In the genomic region with DNA sequence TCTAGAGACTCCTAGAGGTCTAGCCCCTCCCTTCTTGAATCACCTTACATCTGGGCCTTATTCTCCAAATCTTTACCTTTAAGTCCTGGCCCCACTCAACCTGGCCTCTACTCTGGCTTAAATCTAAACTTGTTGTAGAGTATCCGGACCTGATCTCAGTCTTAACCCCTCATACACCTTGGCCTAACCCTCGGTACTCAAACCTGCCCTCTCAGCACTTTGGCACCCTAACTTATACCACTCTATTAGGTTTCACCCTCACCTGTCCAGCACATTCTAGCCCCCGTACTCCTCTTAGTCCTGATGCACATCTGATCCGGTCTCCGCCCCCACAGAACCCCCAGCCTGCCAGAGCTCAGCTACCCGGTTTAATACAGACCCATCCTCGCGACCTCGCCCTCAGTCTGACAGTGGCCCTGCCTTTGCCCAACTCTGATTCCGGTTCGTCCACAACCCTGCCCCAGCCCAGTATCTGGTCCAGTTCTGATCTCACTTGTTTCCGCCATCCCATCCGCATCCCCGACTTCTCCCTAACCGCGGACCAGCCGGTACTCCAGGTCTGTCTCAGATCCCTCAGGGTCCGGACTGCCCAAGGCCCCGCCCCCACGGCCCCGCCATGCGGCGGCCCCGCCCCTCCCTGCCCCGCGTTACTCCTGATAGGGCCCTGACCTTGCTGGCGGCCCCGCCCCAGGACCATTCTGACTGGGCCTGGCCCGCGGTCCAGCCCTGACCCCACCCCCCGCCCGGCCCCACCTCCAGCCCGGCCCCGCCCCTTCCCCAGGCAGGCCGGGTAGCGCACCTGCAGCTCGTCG, we compare ENCODE assay signal across 8 cellular contexts. TPM values are rescaled to one million over a fixed set of nuclear protein-coding genes. Genes with fewer than 3 reads are reported as not detected.
DNase-seq lines count a peak whose midpoint lies in the region; ATAC-seq and TF ChIP-seq lines count a peak whose summit lies in the region.

No MANE protein-coding gene starts in this region.

- POLR2A ChIA-PET in HEK293T (lab: Yijun Ruan, JAX): interaction anchor here (0.9 to 2.2 kb wide), 4 partner anchors 8 to 53 kb away, joined by 3 to 21 read pairs (median 5); no protein-coding TSS in a partner anchor

- no peaks in the 10 kb centered on the region for H3K36me3 Mint-ChIP-seq in activated naive CD4-positive, alpha-beta T cell treated with anti-CD3 and anti-CD28 coated beads, Interleukin-2, amount 50 U/mL, for 72 hours

- ATAC-seq in activated naive CD4-positive, alpha-beta T cell treated with anti-CD3 and anti-CD28 coated beads, Interleukin-2, amount 50 U/mL, for 72 hours: peak; percentile 85 to 91

- peak overlapping the region in 1 of 2 donors; percentile 74 for H3K27ac Mint-ChIP-seq in activated naive CD4-positive, alpha-beta T cell treated with anti-CD3 and anti-CD28 coated beads, Interleukin-2, amount 50 U/mL, for 72 hours

- H3K9me3 Mint-ChIP-seq in activated naive CD4-positive, alpha-beta T cell treated with anti-CD3 and anti-CD28 coated beads, Interleukin-2, amount 50 U/mL, for 72 hours: no peaks in the 10 kb centered on the region

- DNase-seq in DMS79 (lab: John Stamatoyannopoulos, UW) (peak; percentile 83), HEK293T (ENCODE audit: extremely low spot score) (peak; percentile 100), NCI-H1092 treated with DMSO at 0.1 percent for 48 hours (lab: John Stamatoyannopoulos, UW) (peak; percentile 90), SKM-1 treated with dmso at 0.1 percent for 144 hours (lab: John Stamatoyannopoulos, UW; ENCODE audit: unreplicated experiment) (peak; percentile 59), glomerular visceral epithelial cell (ENCODE audit: extremely low spot score) (peak; percentile 94), occipital lobe (lab: John Stamatoyannopoulos, UW) (peak; percentile 80), substantia nigra (lab: John Stamatoyannopoulos, UW) (peak; percentile 53 to 95 (median 87))
- peak; percentile 72 to 76 for DNase-seq in activated naive CD4-positive, alpha-beta T cell treated with anti-CD3 and anti-CD28 coated beads, Interleukin-2, amount 50 U/mL, for 72 hours (ENCODE audit: low spot score in 2 of 2)

- CTCF ChIA-PET in HEK293T (lab: Yijun Ruan, JAX): interaction anchor here (1.0 to 1.4 kb wide), 5 partner anchors 17 to 432 kb away, joined by 3 to 7 read pairs (median 4); no protein-coding TSS in a partner anchor

- peak overlapping the region; percentile 89 for H3K27ac ChIP-seq in substantia nigra (ENCODE audit: low read depth, low read length, poor library complexity, severe bottlenecking)

TF ChIP-seq in HEK293T, 16 proteins besides CTCF, POLR2A, EP300 and RAD21:
- TF ChIP-seq ARNT (IDR thresholded peaks at IDR 0.05) (no peak), HDGF (IDR thresholded peaks at IDR 0.05; ENCODE audit: borderline replicate concordance) (no peak), LEF1 (IDR thresholded peaks at IDR 0.05; ENCODE audit: borderline replicate concordance) (no peak), FOXA1 (IDR thresholded peaks at IDR 0.05) (no peak), SUZ12 (IDR thresholded peaks at IDR 0.05) (no peak), FOXK2 (IDR thresholded peaks at IDR 0.05) (no peak), L3MBTL2 (conservative IDR thresholded peaks at IDR 0.05) (no peak), TARDBP (IDR thresholded peaks at IDR 0.05) (no peak), ELF4 (IDR thresholded peaks at IDR 0.05) (no peak), BHLHE40 (IDR thresholded peaks at IDR 0.05; ENCODE audit: borderline replicate concordance) (no peak), ZNF384 (IDR thresholded peaks at IDR 0.05) (no peak), CTBP1 (IDR thresholded peaks at IDR 0.05; ENCODE audit: borderline replicate concordance) (no peak), FOXM1 (IDR thresholded peaks at IDR 0.05; ENCODE audit: borderline replicate concordance) (no peak), NFRKB (IDR thresholded peaks at IDR 0.05) (no peak), SP1 (IDR thresholded peaks at IDR 0.05) (no peak)
- TF ChIP-seq, protein P1, sequence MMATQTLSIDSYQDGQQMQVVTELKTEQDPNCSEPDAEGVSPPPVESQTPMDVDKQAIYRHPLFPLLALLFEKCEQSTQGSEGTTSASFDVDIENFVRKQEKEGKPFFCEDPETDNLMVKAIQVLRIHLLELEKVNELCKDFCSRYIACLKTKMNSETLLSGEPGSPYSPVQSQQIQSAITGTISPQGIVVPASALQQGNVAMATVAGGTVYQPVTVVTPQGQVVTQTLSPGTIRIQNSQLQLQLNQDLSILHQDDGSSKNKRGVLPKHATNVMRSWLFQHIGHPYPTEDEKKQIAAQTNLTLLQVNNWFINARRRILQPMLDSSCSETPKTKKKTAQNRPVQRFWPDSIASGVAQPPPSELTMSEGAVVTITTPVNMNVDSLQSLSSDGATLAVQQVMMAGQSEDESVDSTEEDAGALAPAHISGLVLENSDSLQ (IDR thresholded peaks at IDR 0.05): no peak

RNA-seq across cellular contexts. Expression of a gene that starts 1.4 kb away (rescaled TPM):
- 1 to 10 TPM; 5.3 to 5.4 TPM for total RNA-seq in activated naive CD4-positive, alpha-beta T cell treated with anti-CD3 and anti-CD28 coated beads, Interleukin-2, amount 50 U/mL, for 72 hours
- 2.7 TPM for total RNA-seq in occipital lobe

Comparison
In these comparisons a context has a peak if more than half of its experiments do, and no peak if none do; other contexts are left out.
1. Peak in every context shown above with its lines: DNase-seq, ATAC-seq and H3K27ac ChIP-seq.